In the genomic region with DNA sequence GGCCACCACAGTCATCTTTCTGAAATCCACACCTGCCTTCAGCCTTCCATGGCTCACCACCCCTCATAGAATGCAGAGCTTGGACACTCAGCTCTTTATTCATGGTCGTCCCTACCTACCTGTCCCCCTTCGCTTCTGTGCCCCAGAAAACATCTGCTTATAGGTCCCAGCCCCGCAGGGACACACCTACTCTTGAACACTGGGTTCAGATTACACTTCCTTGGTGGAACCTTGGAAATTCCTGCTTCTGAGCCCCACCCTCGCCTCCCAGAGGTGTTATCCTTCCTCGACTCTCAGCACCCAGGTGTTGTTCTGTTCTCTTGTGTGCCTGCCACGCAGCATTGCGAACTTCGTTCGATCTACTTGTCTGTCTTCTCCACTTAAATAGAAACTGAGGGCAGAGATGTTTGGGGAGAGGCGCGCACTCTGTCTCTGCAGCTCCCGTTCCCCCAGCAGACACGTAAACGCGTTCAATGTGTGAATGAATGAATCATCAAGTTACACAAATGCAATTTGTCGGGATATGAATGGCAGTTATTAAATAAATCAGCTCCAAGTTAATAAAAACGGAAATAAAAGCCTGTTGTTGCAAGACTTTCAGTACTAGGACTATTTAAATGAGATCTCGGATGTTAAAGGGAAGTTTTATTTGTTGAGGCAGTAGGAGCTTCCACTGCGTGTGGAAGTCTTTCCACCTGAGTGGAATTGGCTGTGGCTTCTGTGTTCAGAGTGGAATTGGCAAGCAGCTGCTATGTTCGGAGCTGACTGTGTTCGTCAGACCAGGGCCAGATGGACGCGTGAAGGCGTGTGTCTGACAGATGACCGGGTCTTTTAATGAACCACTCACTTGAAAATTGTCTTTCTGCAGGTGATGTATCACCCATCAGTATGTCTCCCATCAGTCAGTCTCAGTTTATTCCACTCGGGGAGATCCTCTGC, we compare ENCODE assay signal across 1 cellular context.
TF ChIP-seq lines count a peak whose summit lies in the region.

No MANE protein-coding gene starts in this region.

TF ChIP-seq in HCT116, 20 proteins besides CTCF, POLR2A, EP300 and RAD21 (continued from another document):
- TF ChIP-seq, protein P1, sequence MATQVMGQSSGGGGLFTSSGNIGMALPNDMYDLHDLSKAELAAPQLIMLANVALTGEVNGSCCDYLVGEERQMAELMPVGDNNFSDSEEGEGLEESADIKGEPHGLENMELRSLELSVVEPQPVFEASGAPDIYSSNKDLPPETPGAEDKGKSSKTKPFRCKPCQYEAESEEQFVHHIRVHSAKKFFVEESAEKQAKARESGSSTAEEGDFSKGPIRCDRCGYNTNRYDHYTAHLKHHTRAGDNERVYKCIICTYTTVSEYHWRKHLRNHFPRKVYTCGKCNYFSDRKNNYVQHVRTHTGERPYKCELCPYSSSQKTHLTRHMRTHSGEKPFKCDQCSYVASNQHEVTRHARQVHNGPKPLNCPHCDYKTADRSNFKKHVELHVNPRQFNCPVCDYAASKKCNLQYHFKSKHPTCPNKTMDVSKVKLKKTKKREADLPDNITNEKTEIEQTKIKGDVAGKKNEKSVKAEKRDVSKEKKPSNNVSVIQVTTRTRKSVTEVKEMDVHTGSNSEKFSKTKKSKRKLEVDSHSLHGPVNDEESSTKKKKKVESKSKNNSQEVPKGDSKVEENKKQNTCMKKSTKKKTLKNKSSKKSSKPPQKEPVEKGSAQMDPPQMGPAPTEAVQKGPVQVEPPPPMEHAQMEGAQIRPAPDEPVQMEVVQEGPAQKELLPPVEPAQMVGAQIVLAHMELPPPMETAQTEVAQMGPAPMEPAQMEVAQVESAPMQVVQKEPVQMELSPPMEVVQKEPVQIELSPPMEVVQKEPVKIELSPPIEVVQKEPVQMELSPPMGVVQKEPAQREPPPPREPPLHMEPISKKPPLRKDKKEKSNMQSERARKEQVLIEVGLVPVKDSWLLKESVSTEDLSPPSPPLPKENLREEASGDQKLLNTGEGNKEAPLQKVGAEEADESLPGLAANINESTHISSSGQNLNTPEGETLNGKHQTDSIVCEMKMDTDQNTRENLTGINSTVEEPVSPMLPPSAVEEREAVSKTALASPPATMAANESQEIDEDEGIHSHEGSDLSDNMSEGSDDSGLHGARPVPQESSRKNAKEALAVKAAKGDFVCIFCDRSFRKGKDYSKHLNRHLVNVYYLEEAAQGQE (IDR thresholded peaks at IDR 0.05; ENCODE audit: low read depth) = no peak
- TF ChIP-seq FOSL1 (IDR thresholded peaks at IDR 0.05; ENCODE audit: low read depth) (no peak), CBX3 (IDR thresholded peaks at IDR 0.05; ENCODE audit: low read depth) (no peak), SP1 (IDR thresholded peaks at IDR 0.05; ENCODE audit: low read depth) (no peak), EZH2phosphoT487 (IDR thresholded peaks at IDR 0.05; ENCODE audit: borderline replicate concordance) (no peak), CEBPB (IDR thresholded peaks at IDR 0.05; ENCODE audit: low read depth) (no peak), POLR2AphosphoS5 (IDR thresholded peaks at IDR 0.05; ENCODE audit: low read depth, low read length) (no peak), ZFX (IDR thresholded peaks at IDR 0.05) (no peak), SIN3A (IDR thresholded peaks at IDR 0.05; ENCODE audit: low read depth) (no peak), EZH2 (IDR thresholded peaks at IDR 0.05) (no peak), ZNF274 (IDR thresholded peaks at IDR 0.05; ENCODE audit: low read depth, low read length) (no peak), YY1 (IDR thresholded peaks at IDR 0.05; ENCODE audit: extremely low read depth, insufficient replicate concordance, low read depth, low read length) (no peak), ELF1 (IDR thresholded peaks at IDR 0.05; ENCODE audit: borderline replicate concordance, low read depth) (no peak), EGR1 (IDR thresholded peaks at IDR 0.05; ENCODE audit: low read depth) (no peak)
- TF ChIP-seq, protein P2, sequence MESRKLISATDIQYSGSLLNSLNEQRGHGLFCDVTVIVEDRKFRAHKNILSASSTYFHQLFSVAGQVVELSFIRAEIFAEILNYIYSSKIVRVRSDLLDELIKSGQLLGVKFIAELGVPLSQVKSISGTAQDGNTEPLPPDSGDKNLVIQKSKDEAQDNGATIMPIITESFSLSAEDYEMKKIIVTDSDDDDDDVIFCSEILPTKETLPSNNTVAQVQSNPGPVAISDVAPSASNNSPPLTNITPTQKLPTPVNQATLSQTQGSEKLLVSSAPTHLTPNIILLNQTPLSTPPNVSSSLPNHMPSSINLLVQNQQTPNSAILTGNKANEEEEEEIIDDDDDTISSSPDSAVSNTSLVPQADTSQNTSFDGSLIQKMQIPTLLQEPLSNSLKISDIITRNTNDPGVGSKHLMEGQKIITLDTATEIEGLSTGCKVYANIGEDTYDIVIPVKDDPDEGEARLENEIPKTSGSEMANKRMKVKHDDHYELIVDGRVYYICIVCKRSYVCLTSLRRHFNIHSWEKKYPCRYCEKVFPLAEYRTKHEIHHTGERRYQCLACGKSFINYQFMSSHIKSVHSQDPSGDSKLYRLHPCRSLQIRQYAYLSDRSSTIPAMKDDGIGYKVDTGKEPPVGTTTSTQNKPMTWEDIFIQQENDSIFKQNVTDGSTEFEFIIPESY (IDR thresholded peaks at IDR 0.05; ENCODE audit: extremely low read depth, insufficient replicate concordance, low read length) = no peak
- TF ChIP-seq, protein P3, sequence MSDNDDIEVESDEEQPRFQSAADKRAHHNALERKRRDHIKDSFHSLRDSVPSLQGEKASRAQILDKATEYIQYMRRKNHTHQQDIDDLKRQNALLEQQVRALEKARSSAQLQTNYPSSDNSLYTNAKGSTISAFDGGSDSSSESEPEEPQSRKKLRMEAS (IDR thresholded peaks at IDR 0.05) = no peak
- TF ChIP-seq, protein P4, sequence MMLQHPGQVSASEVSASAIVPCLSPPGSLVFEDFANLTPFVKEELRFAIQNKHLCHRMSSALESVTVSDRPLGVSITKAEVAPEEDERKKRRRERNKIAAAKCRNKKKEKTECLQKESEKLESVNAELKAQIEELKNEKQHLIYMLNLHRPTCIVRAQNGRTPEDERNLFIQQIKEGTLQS (IDR thresholded peaks at IDR 0.05) = no peak
TF ChIP-seq in HCT116: peak in this region for 0.
